9 cellular contexts compared by ENCODE assay signal in genomic region chr6:52407467-52407866, GRCh38. TPM values are rescaled to one million over a fixed set of nuclear protein-coding genes. Genes with fewer than 3 reads are reported as not detected.
DNase-seq lines count a peak whose midpoint lies in the region; ATAC-seq lines count a peak whose summit lies in the region.
"Had no signal": no experiment of that assay in that cellular context is flagged by ENCODE, and none has a peak within 500 bp of the region (broad histone marks: within the 10 kb centered on the region; RNA-seq: fewer than 3 reads in every experiment).

No MANE protein-coding gene starts in this region.

- H3K27ac Mint-ChIP-seq in activated CD8-positive, alpha-beta memory T cell treated with anti-CD3 and anti-CD28 coated beads, Interleukin-2, amount 10 ng/mL, durations not matched to agents 7 days and 5 days, result no peak overlapping the region
- H3K27ac Mint-ChIP-seq in activated T-helper 17 cell treated with anti-CD3 and anti-CD28 coated beads, Interleukin-2, amount 50 U/mL, for 72 hours, result no peak overlapping the region
- H3K27ac Mint-ChIP-seq: activated naive CD8-positive, alpha-beta T cell treated with anti-CD3 and anti-CD28 coated beads, Interleukin-2, amount 10 ng/mL, durations not matched to agents 7 days and 5 days had no signal

- CTCF ChIA-PET in activated CD8-positive, alpha-beta memory T cell treated with anti-CD3 and anti-CD28 coated beads, Interleukin-2, amount 10 ng/mL, durations not matched to agents 7 days and 5 days (lab: Charles Lee), result interaction anchor here (0.6 to 2.9 kb wide), 18 partner anchors 8 to 1573 kb away, joined by 3 to 9 read pairs (median 4); partner anchors contain the start of genes MCM3, PAQR8 and TRAM2

- no peaks in the 10 kb centered on the region for H3K27me3 Mint-ChIP-seq in activated CD8-positive, alpha-beta memory T cell treated with anti-CD3 and anti-CD28 coated beads, Interleukin-2, amount 10 ng/mL, durations not matched to agents 7 days and 5 days
- H3K27me3 Mint-ChIP-seq in activated T-helper 17 cell treated with anti-CD3 and anti-CD28 coated beads, Interleukin-2, amount 50 U/mL, for 72 hours, result no peaks in the 10 kb centered on the region
- H3K27me3 Mint-ChIP-seq: activated naive CD8-positive, alpha-beta T cell treated with anti-CD3 and anti-CD28 coated beads, Interleukin-2, amount 10 ng/mL, durations not matched to agents 7 days and 5 days had no signal

- no peaks in the 10 kb centered on the region for H3K4me1 Mint-ChIP-seq in activated CD8-positive, alpha-beta memory T cell treated with anti-CD3 and anti-CD28 coated beads, Interleukin-2, amount 10 ng/mL, durations not matched to agents 7 days and 5 days
- H3K4me1 Mint-ChIP-seq in activated T-helper 17 cell treated with anti-CD3 and anti-CD28 coated beads, Interleukin-2, amount 50 U/mL, for 72 hours, result peaks cover 16% of the 10 kb centered on the region
- H3K4me1 Mint-ChIP-seq: activated naive CD8-positive, alpha-beta T cell treated with anti-CD3 and anti-CD28 coated beads, Interleukin-2, amount 10 ng/mL, durations not matched to agents 7 days and 5 days had no signal

- H3K36me3 Mint-ChIP-seq in activated CD8-positive, alpha-beta memory T cell treated with anti-CD3 and anti-CD28 coated beads, Interleukin-2, amount 10 ng/mL, durations not matched to agents 7 days and 5 days, result peaks cover 8% of the 10 kb centered on the region
- peaks cover 28% of the 10 kb centered on the region for H3K36me3 Mint-ChIP-seq in activated T-helper 17 cell treated with anti-CD3 and anti-CD28 coated beads, Interleukin-2, amount 50 U/mL, for 72 hours (ENCODE audit: low read depth)

- no peaks in the 10 kb centered on the region for H3K9me3 Mint-ChIP-seq in activated CD8-positive, alpha-beta memory T cell treated with anti-CD3 and anti-CD28 coated beads, Interleukin-2, amount 10 ng/mL, durations not matched to agents 7 days and 5 days (ENCODE audit: low read depth)
- no peaks in the 10 kb centered on the region for H3K9me3 Mint-ChIP-seq in activated T-helper 17 cell treated with anti-CD3 and anti-CD28 coated beads, Interleukin-2, amount 50 U/mL, for 72 hours
- H3K9me3 Mint-ChIP-seq: activated naive CD8-positive, alpha-beta T cell treated with anti-CD3 and anti-CD28 coated beads, Interleukin-2, amount 10 ng/mL, durations not matched to agents 7 days and 5 days had no signal

- no peak for DNase-seq in activated CD8-positive, alpha-beta memory T cell treated with anti-CD3 and anti-CD28 coated beads, Interleukin-2, amount 10 ng/mL, durations not matched to agents 7 days and 5 days
- DNase-seq in activated CD8-positive, alpha-beta memory T cell treated with anti-CD3 and anti-CD28 coated beads for 24 hours, result no peak
- DNase-seq in NCI-H2196 (lab: John Stamatoyannopoulos, UW; ENCODE audit: unreplicated experiment), result peak; percentile 60
- peak; percentile 42 for DNase-seq in inferior parietal cortex (ENCODE audit: extremely low spot score)
- no peak for DNase-seq in superior temporal gyrus (ENCODE audit: extremely low spot score)
- no peak for DNase-seq in amniotic stem cell (lab: John Stamatoyannopoulos, UW)
- DNase-seq: activated naive CD8-positive, alpha-beta T cell treated with anti-CD3 and anti-CD28 coated beads, Interleukin-2, amount 10 ng/mL, durations not matched to agents 7 days and 5 days had no signal

- H3K4me3 Mint-ChIP-seq in activated CD8-positive, alpha-beta memory T cell treated with anti-CD3 and anti-CD28 coated beads, Interleukin-2, amount 10 ng/mL, durations not matched to agents 7 days and 5 days, result no peak overlapping the region
- no peak overlapping the region for H3K4me3 Mint-ChIP-seq in activated T-helper 17 cell treated with anti-CD3 and anti-CD28 coated beads, Interleukin-2, amount 50 U/mL, for 72 hours
- H3K4me3 Mint-ChIP-seq: activated naive CD8-positive, alpha-beta T cell treated with anti-CD3 and anti-CD28 coated beads, Interleukin-2, amount 10 ng/mL, durations not matched to agents 7 days and 5 days had no signal

- ATAC-seq in activated CD8-positive, alpha-beta memory T cell treated with anti-CD3 and anti-CD28 coated beads, Interleukin-2, amount 10 ng/mL, durations not matched to agents 7 days and 5 days, result peak; percentile 58
- ATAC-seq in HG02588 (IDR thresholded peaks at IDR 0.05; ENCODE audit: unreplicated experiment), result peak; percentile 74
- peak; percentile 46 for ATAC-seq in activated T-helper 17 cell treated with anti-CD3 and anti-CD28 coated beads, Interleukin-2, amount 50 U/mL, for 72 hours (replicated peaks)

RNA-seq across cellular contexts. Expression of gene EFHC1, which starts 12.7 kb away (rescaled TPM):
- 1 to 10 TPM; 1.7 to 2.1 TPM for total RNA-seq in activated CD8-positive, alpha-beta memory T cell treated with anti-CD3 and anti-CD28 coated beads, Interleukin-2, amount 10 ng/mL, durations not matched to agents 7 days and 5 days
- 1 to 10 TPM; 3.1 to 3.7 TPM for total RNA-seq in activated T-helper 17 cell treated with anti-CD3 and anti-CD28 coated beads, Interleukin-2, amount 50 U/mL, for 72 hours

RNA-seq across cellular contexts. Expression of gene PAQR8, which starts 45.5 kb away (rescaled TPM):
- 10 to 100 TPM; 12.1 to 12.5 TPM for total RNA-seq in activated CD8-positive, alpha-beta memory T cell treated with anti-CD3 and anti-CD28 coated beads, Interleukin-2, amount 10 ng/mL, durations not matched to agents 7 days and 5 days
- total RNA-seq in activated T-helper 17 cell treated with anti-CD3 and anti-CD28 coated beads, Interleukin-2, amount 50 U/mL, for 72 hours, result 1 to 10 TPM; 5.7 to 9.2 TPM

Comparison
In these comparisons a context has a peak if more than half of its experiments do, and no peak if none do; other contexts are left out.
1. DNase-seq: peak in NCI-H2196 (single experiment) and inferior parietal cortex (single experiment); none in activated CD8-positive, alpha-beta memory T cell treated with anti-CD3 and anti-CD28 coated beads, Interleukin-2, amount 10 ng/mL, durations not matched to agents 7 days and 5 days (single experiment), activated CD8-positive, alpha-beta memory T cell treated with anti-CD3 and anti-CD28 coated beads for 24 hours (single experiment), superior temporal gyrus (single experiment) and amniotic stem cell (single experiment).
2. Peak in every context shown above with its lines, with median percentiles within 50 percentile points of each other: ATAC-seq.